8 cellular contexts compared by ENCODE assay signal in the genomic region with DNA sequence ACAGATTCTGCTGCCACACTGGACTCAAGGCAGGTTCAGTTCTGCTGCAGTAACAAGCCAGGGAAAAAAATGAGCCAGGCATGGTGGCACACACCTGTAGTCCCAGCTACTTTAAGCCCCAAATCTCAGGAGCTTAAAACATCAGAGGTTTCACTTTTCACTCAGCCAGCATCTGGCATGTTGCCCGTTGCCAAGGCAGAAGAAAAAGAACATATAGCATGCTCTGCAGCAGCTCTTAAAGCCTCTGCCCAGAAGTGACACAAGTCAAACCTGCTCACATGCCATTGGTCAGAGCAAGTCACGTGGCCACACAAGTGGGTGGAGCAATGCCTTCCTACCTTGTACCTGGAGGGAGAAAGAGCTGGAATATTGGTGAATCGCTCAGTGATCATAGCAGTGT. TPM values are rescaled to one million over a fixed set of nuclear protein-coding genes. Genes with fewer than 3 reads are reported as not detected.
DNase-seq lines count a peak whose midpoint lies in the region; ATAC-seq, FAIRE-seq and TF ChIP-seq lines count a peak whose summit lies in the region.

No MANE protein-coding gene starts in this region.

- H3K36me3 ChIP-seq in pancreas = no peaks in the 10 kb centered on the region

- TF ChIP-seq CTCF in fibroblast of mammary gland (conservative IDR thresholded peaks at IDR 0.05; ENCODE audit: control insufficient read depth, insufficient read depth, low read depth, low read length) = no peak
- no peak for TF ChIP-seq CTCF in pancreas (IDR thresholded peaks at IDR 0.05)

- 19 to 22% methylated on average over 3 of the region's 3 CpGs for WGBS in pancreas, 2 donors

- DNase-seq in HT1080 (ENCODE audit: low read depth) (peak; percentile 47), OCI-M1 (lab: John Stamatoyannopoulos, UW) (peak; percentile 99), fibroblast of mammary gland (ENCODE audit: low read depth) (peak; percentile 64), pancreas (peak in 5 of 6 donors; percentile 53 to 81 (median 67))
- peak; percentile 91 for DNase-seq in activated T-cell treated with anti-CD3 and anti-CD28 coated beads, Interleukin-2, amount 50 U/mL, for 48 hours

- intact Hi-C loops in pancreas (cut with DNase I) = no loop called here

- peak; percentile 39 for ATAC-seq in GM18505 (IDR thresholded peaks at IDR 0.05; ENCODE audit: unreplicated experiment)
- peak; percentile 63 to 85 (median 76) for ATAC-seq in pancreas
- no peak for ATAC-seq in HG02885 (IDR thresholded peaks at IDR 0.05; ENCODE audit: poor library complexity, unreplicated experiment)
- ATAC-seq in GM19351 (IDR thresholded peaks at IDR 0.05; ENCODE audit: unreplicated experiment) = no peak

- peaks cover 0 to 5% (median 0%) of the 10 kb centered on the region in 3 donors for H3K4me1 ChIP-seq in pancreas

- no peaks in the 10 kb centered on the region for H3K27me3 ChIP-seq in pancreas

- H3K27ac ChIP-seq in pancreas = no peak overlapping the region

- no peak for FAIRE-seq in pancreas (lab: Jason Lieb, UNC)

- TF ChIP-seq POLR2A in GM18505 (IDR thresholded peaks at IDR 0.05; ENCODE audit: borderline replicate concordance, extremely low read depth, insufficient read depth, insufficient read length) = peak; percentile 43

- H3K9me3 ChIP-seq in pancreas = no peaks in the 10 kb centered on the region

- H3K4me3 ChIP-seq in fibroblast of mammary gland (ENCODE audit: control insufficient read depth, low read depth, low read length) (no peak overlapping the region), pancreas (no peak overlapping the region)

RNA-seq across cellular contexts. Expression of gene ADGRE5, which starts 14.7 kb away (rescaled TPM):
- total RNA-seq in HT1080 (2014; rRNA removed; shearing (Covaris generic)) = 11.8 and 14.5 TPM in 2 replicates
- 31.2 and 31.5 TPM in 2 replicates for polyA plus RNA-seq in HT1080 (2015; cell fraction: cytosol; rRNA removed)
- 119 and 128 TPM in 2 replicates for polyA plus RNA-seq in HT1080 (2015; cell fraction: nucleus; rRNA removed)
- total RNA-seq in pancreas = 10 to 100 TPM; 23.0 to 37.7 (median 31.2) TPM
- 10 to 100 TPM; 14.0 to 19.5 TPM for polyA plus RNA-seq in pancreas

RNA-seq across cellular contexts. Expression of gene DDX39A, which starts 52.6 kb away (rescaled TPM):
- total RNA-seq in HT1080 (2014; rRNA removed; shearing (Covaris generic)) = 264 and 265 TPM in 2 replicates
- 112 and 125 TPM in 2 replicates for polyA plus RNA-seq in HT1080 (2015; cell fraction: cytosol; rRNA removed)
- polyA plus RNA-seq in HT1080 (2015; cell fraction: nucleus; rRNA removed) = 351 and 364 TPM in 2 replicates
- 10 to 100 TPM in 5 of 6 donors, 1 to 10 TPM in 1; 9.3 to 25.7 (median 16.7) TPM for total RNA-seq in pancreas
- 10 to 100 TPM; 80.0 to 86.6 TPM for polyA plus RNA-seq in pancreas

Comparison
In these comparisons a context has a peak if more than half of its experiments do, and no peak if none do; other contexts are left out.
1. ATAC-seq: peak in GM18505 (single experiment) and pancreas (4 of 4); none in HG02885 (single experiment) and GM19351 (single experiment).
2. DNase-seq: peak in every context shown above with its lines; median percentile 99 in OCI-M1; 91 in activated T-cell treated with anti-CD3 and anti-CD28 coated beads, Interleukin-2, amount 50 U/mL, for 48 hours; 67 in pancreas; 64 in fibroblast of mammary gland; 47 in HT1080.